Comparison of ENCODE assay signal across 21 cellular contexts in genomic region chr16:8764486-8765250, GRCh38.
"Had no signal": no experiment of that assay in that cellular context is flagged by ENCODE, and none has a peak within 500 bp of the region (broad histone marks: within the 10 kb centered on the region; RNA-seq: fewer than 3 reads in every experiment).

No MANE protein-coding gene starts in this region.

- FAIRE-seq: pancreas had no signal

- H3K36me3 ChIP-seq: neural progenitor cell, uterus had no signal

- H3K9me3 Mint-ChIP-seq: naive thymus-derived CD4-positive, alpha-beta T cell; neural progenitor cell; stimulated activated memory B cell treated with anti-CD40 and anti-IgM and Interleukin-4, amounts not matched to agents 10 μg/mL and 1 μg/mL and 100 μg/mL, for 72 hours; stimulated activated naive CD8-positive, alpha-beta T cell treated with anti-CD3 and anti-CD28 coated beads, Interleukin-15, Interleukin-2, amounts not matched to agents 100 ng/mL and 50 ng/mL, for 24 hours had no signal

- H3K9me3 ChIP-seq: esophagus squamous epithelium, gastroesophageal sphincter, pancreas, tibial artery, upper lobe of left lung, uterus had no signal

- H3K27ac Mint-ChIP-seq: naive thymus-derived CD4-positive, alpha-beta T cell; progenitor cell of endocrine pancreas; stimulated activated memory B cell treated with anti-CD40 and anti-IgM and Interleukin-4, amounts not matched to agents 10 μg/mL and 1 μg/mL and 100 μg/mL, for 72 hours; stimulated activated naive CD8-positive, alpha-beta T cell treated with anti-CD3 and anti-CD28 coated beads, Interleukin-15, Interleukin-2, amounts not matched to agents 100 ng/mL and 50 ng/mL, for 24 hours had no signal

- H3K4me1 Mint-ChIP-seq: naive thymus-derived CD4-positive, alpha-beta T cell; stimulated activated memory B cell treated with anti-CD40 and anti-IgM and Interleukin-4, amounts not matched to agents 10 μg/mL and 1 μg/mL and 100 μg/mL, for 72 hours had no signal

- H3K4me3 Mint-ChIP-seq: naive thymus-derived CD4-positive, alpha-beta T cell; neural progenitor cell; stimulated activated memory B cell treated with anti-CD40 and anti-IgM and Interleukin-4, amounts not matched to agents 10 μg/mL and 1 μg/mL and 100 μg/mL, for 72 hours; stimulated activated naive CD8-positive, alpha-beta T cell treated with anti-CD3 and anti-CD28 coated beads, Interleukin-15, Interleukin-2, amounts not matched to agents 100 ng/mL and 50 ng/mL, for 24 hours had no signal

- DNase-seq: cortex of kidney; effector CD8-positive, alpha-beta T cell; esophagus squamous epithelium; foreskin fibroblast; glutamatergic neuron; naive thymus-derived CD4-positive, alpha-beta T cell; occipital lobe; right cardiac atrium; stimulated activated CD4-positive, alpha-beta T cell treated with anti-CD3 and anti-CD28 coated beads, Interleukin-15, amount 100 ng/mL, for 24 hours; stimulated activated CD4-positive, alpha-beta T cell treated with anti-CD3 and anti-CD28 coated beads, Interleukin-1b, Interleukin-23, amount 100 ng/mL, for 48 hours; stimulated activated CD4-positive, alpha-beta T cell treated with anti-CD3 and anti-CD28 coated beads, Interleukin-4, amount 100 ng/mL, for 24 hours; tibial artery; upper lobe of left lung; uterus had no signal

- H3K27me3 ChIP-seq: dorsolateral prefrontal cortex, esophagus squamous epithelium, gastroesophageal sphincter, neural progenitor cell, pancreas, tibial artery, upper lobe of left lung, uterus had no signal

- H3K9ac ChIP-seq: neural progenitor cell had no signal

- H3K27me3 Mint-ChIP-seq: naive thymus-derived CD4-positive, alpha-beta T cell; progenitor cell of endocrine pancreas; stimulated activated memory B cell treated with anti-CD40 and anti-IgM and Interleukin-4, amounts not matched to agents 10 μg/mL and 1 μg/mL and 100 μg/mL, for 72 hours; stimulated activated naive CD8-positive, alpha-beta T cell treated with anti-CD3 and anti-CD28 coated beads, Interleukin-15, Interleukin-2, amounts not matched to agents 100 ng/mL and 50 ng/mL, for 24 hours had no signal

- H3K27ac ChIP-seq: dorsolateral prefrontal cortex, esophagus squamous epithelium, gastroesophageal sphincter, neural progenitor cell, pancreas, tibial artery, upper lobe of left lung, uterus had no signal

- ATAC-seq: gastroesophageal sphincter; naive thymus-derived CD4-positive, alpha-beta T cell; pancreas; right cardiac atrium; stimulated activated memory B cell treated with anti-CD40 and anti-IgM and Interleukin-4, amounts not matched to agents 10 μg/mL and 1 μg/mL and 100 μg/mL, for 72 hours had no signal

- H3K4me1 ChIP-seq: esophagus squamous epithelium, gastroesophageal sphincter, pancreas, tibial artery, upper lobe of left lung, uterus had no signal

- H3K4me3 ChIP-seq: dorsolateral prefrontal cortex, esophagus squamous epithelium, gastroesophageal sphincter, neural progenitor cell, pancreas, tibial artery, upper lobe of left lung, uterus had no signal
